ENCODE assay signal across 8 cellular contexts in genomic region chr11:18633256-18634139, GRCh38. TPM values are rescaled to one million over a fixed set of nuclear protein-coding genes. Genes with fewer than 3 reads are reported as not detected.
DNase-seq lines count a peak whose midpoint lies in the region; ATAC-seq lines count a peak whose summit lies in the region.

No MANE protein-coding gene starts in this region.

- POLR2A ChIA-PET in activated CD4-positive, alpha-beta T cell treated with anti-CD3 and anti-CD28 coated beads, Interleukin-2, amount 10 ng/mL, durations not matched to agents 7 days and 5 days (lab: Charles Lee), result interaction anchor here (0.6 to 1.5 kb wide), 6 partner anchors 15 to 271 kb away, joined by 3 to 6 read pairs (median 4); no protein-coding TSS in a partner anchor

- H3K4me1 Mint-ChIP-seq in activated CD4-positive, alpha-beta T cell treated with anti-CD3 and anti-CD28 coated beads, Interleukin-2, amount 10 ng/mL, durations not matched to agents 7 days and 5 days, result peaks cover 26% of the 10 kb centered on the region

- peak overlapping the region; percentile 94 for H3K4me3 ChIP-seq in NT2/D1 (ENCODE audit: insufficient read length, low read depth)
- H3K4me3 ChIP-seq in mucosa of stomach (ENCODE audit: low read length), result peak overlapping the region; percentile 98

- H3K27me3 Mint-ChIP-seq in activated CD4-positive, alpha-beta T cell treated with anti-CD3 and anti-CD28 coated beads, Interleukin-2, amount 10 ng/mL, durations not matched to agents 7 days and 5 days, result no peaks in the 10 kb centered on the region

- H3K9me3 ChIP-seq in NT2/D1 (ENCODE audit: insufficient read depth, low read length), result no peaks in the 10 kb centered on the region
- no peaks in the 10 kb centered on the region for H3K9me3 ChIP-seq in mucosa of stomach (ENCODE audit: control insufficient read depth, low read length)

- peak; percentile 55 for ATAC-seq in HG02571 (IDR thresholded peaks at IDR 0.05; ENCODE audit: unreplicated experiment)

- peaks cover 3% of the 10 kb centered on the region for H3K36me3 Mint-ChIP-seq in activated CD4-positive, alpha-beta T cell treated with anti-CD3 and anti-CD28 coated beads, Interleukin-2, amount 10 ng/mL, durations not matched to agents 7 days and 5 days (ENCODE audit: low read depth)

- CTCF ChIA-PET in activated CD4-positive, alpha-beta T cell treated with anti-CD3 and anti-CD28 coated beads, Interleukin-2, amount 10 ng/mL, durations not matched to agents 7 days and 5 days (lab: Charles Lee), result interaction anchor here (0.8 to 7.1 kb wide), 8 partner anchors 9 to 390 kb away, joined by 3 to 65 read pairs (median 4); no protein-coding TSS in a partner anchor

- H3K4me3 Mint-ChIP-seq in activated CD4-positive, alpha-beta T cell treated with anti-CD3 and anti-CD28 coated beads, Interleukin-2, amount 10 ng/mL, durations not matched to agents 7 days and 5 days, result peak overlapping the region; percentile 99

- H3K27ac Mint-ChIP-seq in activated CD4-positive, alpha-beta T cell treated with anti-CD3 and anti-CD28 coated beads, Interleukin-2, amount 10 ng/mL, durations not matched to agents 7 days and 5 days, result peak overlapping the region; percentile 96

- H3K9me3 Mint-ChIP-seq in activated CD4-positive, alpha-beta T cell treated with anti-CD3 and anti-CD28 coated beads, Interleukin-2, amount 10 ng/mL, durations not matched to agents 7 days and 5 days, result no peaks in the 10 kb centered on the region

- no peaks in the 10 kb centered on the region for H3K27me3 ChIP-seq in NT2/D1 (ENCODE audit: insufficient read depth, insufficient read length)
- no peaks in the 10 kb centered on the region for H3K27me3 ChIP-seq in mucosa of stomach (ENCODE audit: control insufficient read depth, insufficient read depth, low read length)

- H3K9ac ChIP-seq in NT2/D1 (ENCODE audit: insufficient read length, low read depth) (peak overlapping the region; percentile 93), mucosa of stomach (ENCODE audit: low read length) (peak overlapping the region; percentile 98)

- peak overlapping the region; percentile 81 for H3K27ac ChIP-seq in cingulate gyrus (ENCODE audit: low read depth, low read length)

- H3K36me3 ChIP-seq in NT2/D1 (ENCODE audit: insufficient read depth, insufficient read length, low read length) (no peaks in the 10 kb centered on the region), mucosa of stomach (ENCODE audit: control insufficient read depth, insufficient read depth, low read length) (no peaks in the 10 kb centered on the region)

- H3K4me1 ChIP-seq in NT2/D1 (ENCODE audit: insufficient read depth, insufficient read length), result no peaks in the 10 kb centered on the region
- peaks cover 15% of the 10 kb centered on the region for H3K4me1 ChIP-seq in mucosa of stomach (ENCODE audit: control insufficient read depth, insufficient read depth, low read length)

- DNase-seq in activated CD4-positive, alpha-beta T cell treated with anti-CD3 and anti-CD28 coated beads, Interleukin-2, amount 10 ng/mL, durations not matched to agents 7 days and 5 days, result peak; percentile 35
- DNase-seq in activated CD4-positive, alpha-beta T cell treated with anti-CD3 and anti-CD28 coated beads, Interleukin-2, amount 50 U/mL, for 4 hours, result no peak
- DNase-seq in NT2/D1 (ENCODE audit: low read depth, low spot score), result no peak
- DNase-seq in NCI-H2196 treated with DMSO at 0.1 percent for 48 hours (lab: John Stamatoyannopoulos, UW; ENCODE audit: unreplicated experiment), result no peak
- no peak for DNase-seq in NCI-H1694 (lab: John Stamatoyannopoulos, UW)

RNA-seq across cellular contexts. Expression of gene SPTY2D1, which starts 0.6 kb away (rescaled TPM):
- total RNA-seq in activated CD4-positive, alpha-beta T cell treated with anti-CD3 and anti-CD28 coated beads, Interleukin-2, amount 10 ng/mL, durations not matched to agents 7 days and 5 days, result 10 to 100 TPM; 26.9 to 31.0 TPM

RNA-seq across cellular contexts. Expression of gene MISFA, which starts 33.9 kb away (rescaled TPM):
- total RNA-seq in activated CD4-positive, alpha-beta T cell treated with anti-CD3 and anti-CD28 coated beads, Interleukin-2, amount 10 ng/mL, durations not matched to agents 7 days and 5 days, result 1 to 10 TPM in 1 of 2 experiments, under 1 TPM in 1; 0.67 to 1.9 TPM

RNA-seq across cellular contexts. Expression of gene UEVLD, which starts 45.0 kb away (rescaled TPM):
- 10 to 100 TPM; 12.1 to 12.2 TPM for total RNA-seq in activated CD4-positive, alpha-beta T cell treated with anti-CD3 and anti-CD28 coated beads, Interleukin-2, amount 10 ng/mL, durations not matched to agents 7 days and 5 days
